2 cellular contexts compared by ENCODE assay signal in genomic region chr7:33882040-33882800, GRCh38.
TF ChIP-seq lines count a peak whose summit lies in the region.

No MANE protein-coding gene starts in this region.

TF ChIP-seq in GM12878, 131 proteins besides CTCF, POLR2A, EP300 and RAD21:
- TF ChIP-seq ETV6 (conservative IDR thresholded peaks at IDR 0.05 in 1 of 2, IDR thresholded peaks at IDR 0.05 in 1 of 2; ENCODE audit: borderline replicate concordance in 1 of 2, low read depth in 1 of 2), result no peak
- TF ChIP-seq RAD51 (IDR thresholded peaks at IDR 0.05), result peak; percentile 12; the same call in 1 of the 2 replicates
TF ChIP-seq in GM12878: peak in this region for 1.

TF ChIP-seq in HepG2, 621 proteins besides CTCF, POLR2A, EP300 and RAD21:
- TF ChIP-seq RAD51 (IDR thresholded peaks at IDR 0.05; ENCODE audit: borderline replicate concordance) (peak; percentile 79), MTERF4 (CRISPR knock-in tag; IDR thresholded peaks at IDR 0.05) (no peak)
